16 cellular contexts compared by ENCODE assay signal in the genomic region with DNA sequence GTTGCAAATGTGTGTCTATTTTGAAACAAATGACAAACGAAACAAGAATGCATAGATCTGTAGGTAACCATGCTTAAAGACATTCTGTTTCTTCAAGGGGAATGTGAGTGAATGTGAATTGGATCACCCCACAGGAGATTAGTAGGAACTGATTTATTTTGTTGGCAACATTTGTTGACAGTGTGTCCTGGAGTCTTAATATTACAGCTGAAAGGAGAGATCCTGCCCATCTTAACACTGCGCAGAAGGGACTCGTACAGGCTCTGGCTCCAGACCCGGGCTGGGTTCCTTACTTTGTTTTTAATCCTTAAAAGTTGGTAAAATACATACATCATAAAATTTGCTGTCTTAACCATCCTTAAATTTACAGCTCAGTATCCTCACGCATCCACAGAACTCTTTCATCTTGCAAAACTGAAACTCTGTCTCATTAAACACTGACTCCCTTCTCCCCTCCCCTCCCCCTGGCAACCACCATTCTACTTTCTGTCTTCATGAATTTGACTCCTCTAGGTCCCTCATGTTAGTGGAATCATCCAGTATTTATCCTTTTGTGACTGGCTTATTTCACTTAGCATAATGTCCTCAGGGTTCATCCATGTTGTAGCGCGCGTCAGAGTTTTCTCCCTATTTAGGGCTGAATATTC.
A peak's percentile ranks its signal among the peaks of the same experiment; 100 is the strongest.
DNase-seq lines count a peak whose midpoint lies in the region; ATAC-seq lines count a peak whose summit lies in the region.
"Had no signal": no experiment of that assay in that cellular context is flagged by ENCODE, and none has a peak within 500 bp of the region (broad histone marks: within the 10 kb centered on the region; RNA-seq: fewer than 3 reads in every experiment).

No MANE protein-coding gene starts in this region.

- H3K9me3 ChIP-seq in T-helper 17 cell (ENCODE audit: control insufficient read depth, low read length, poor library complexity, severe bottlenecking), result no peaks in the 10 kb centered on the region
- H3K9me3 ChIP-seq: breast epithelium had no signal

- no peak for ATAC-seq in T-helper 17 cell
- no peak for ATAC-seq in HG02571 (IDR thresholded peaks at IDR 0.05; ENCODE audit: unreplicated experiment)
- no peak for ATAC-seq in GM18520 (IDR thresholded peaks at IDR 0.05; ENCODE audit: unreplicated experiment)
- no peak for ATAC-seq in HG03520 (IDR thresholded peaks at IDR 0.05; ENCODE audit: unreplicated experiment)

- H3K4me1 Mint-ChIP-seq in T-helper 17 cell, result peaks cover 25% of the 10 kb centered on the region

- no peak overlapping the region for H3K4me3 Mint-ChIP-seq in T-helper 17 cell

- H3K27ac Mint-ChIP-seq in T-helper 17 cell, result peak overlapping the region; percentile 16
- H3K27ac Mint-ChIP-seq: progenitor cell of endocrine pancreas had no signal

- DNase-seq in A172 (ENCODE audit: low spot score) (peak; percentile 14), EL (peak; percentile 85), T-helper 17 cell (no peak), fibroblast of the conjunctiva (ENCODE audit: low read depth) (peak; percentile 18), activated gamma-delta T cell (lab: John Stamatoyannopoulos, UW) (no peak)
- DNase-seq: CD4-positive, alpha-beta memory T cell; mesendoderm; NCI-H226; PC-3; stimulated activated CD4-positive, alpha-beta T cell treated with anti-CD3 and anti-CD28 coated beads, Interleukin-4, amount 100 ng/mL, for 24 hours; stimulated activated naive CD4-positive, alpha-beta T cell had no signal

- H3K36me3 Mint-ChIP-seq in T-helper 17 cell (ENCODE audit: low read depth), result no peaks in the 10 kb centered on the region

- H3K27me3 Mint-ChIP-seq in T-helper 17 cell, result no peaks in the 10 kb centered on the region
- H3K27me3 Mint-ChIP-seq: CD4-positive, alpha-beta memory T cell; progenitor cell of endocrine pancreas had no signal

Comparison
In these comparisons a context has a peak if more than half of its experiments do, and no peak if none do; other contexts are left out.
1. DNase-seq: peak in A172 (single experiment), EL (single experiment) and fibroblast of the conjunctiva (single experiment); none in T-helper 17 cell (0 of 3) and activated gamma-delta T cell (single experiment).